Comparison of ENCODE assay signal across 9 cellular contexts in the genomic region with DNA sequence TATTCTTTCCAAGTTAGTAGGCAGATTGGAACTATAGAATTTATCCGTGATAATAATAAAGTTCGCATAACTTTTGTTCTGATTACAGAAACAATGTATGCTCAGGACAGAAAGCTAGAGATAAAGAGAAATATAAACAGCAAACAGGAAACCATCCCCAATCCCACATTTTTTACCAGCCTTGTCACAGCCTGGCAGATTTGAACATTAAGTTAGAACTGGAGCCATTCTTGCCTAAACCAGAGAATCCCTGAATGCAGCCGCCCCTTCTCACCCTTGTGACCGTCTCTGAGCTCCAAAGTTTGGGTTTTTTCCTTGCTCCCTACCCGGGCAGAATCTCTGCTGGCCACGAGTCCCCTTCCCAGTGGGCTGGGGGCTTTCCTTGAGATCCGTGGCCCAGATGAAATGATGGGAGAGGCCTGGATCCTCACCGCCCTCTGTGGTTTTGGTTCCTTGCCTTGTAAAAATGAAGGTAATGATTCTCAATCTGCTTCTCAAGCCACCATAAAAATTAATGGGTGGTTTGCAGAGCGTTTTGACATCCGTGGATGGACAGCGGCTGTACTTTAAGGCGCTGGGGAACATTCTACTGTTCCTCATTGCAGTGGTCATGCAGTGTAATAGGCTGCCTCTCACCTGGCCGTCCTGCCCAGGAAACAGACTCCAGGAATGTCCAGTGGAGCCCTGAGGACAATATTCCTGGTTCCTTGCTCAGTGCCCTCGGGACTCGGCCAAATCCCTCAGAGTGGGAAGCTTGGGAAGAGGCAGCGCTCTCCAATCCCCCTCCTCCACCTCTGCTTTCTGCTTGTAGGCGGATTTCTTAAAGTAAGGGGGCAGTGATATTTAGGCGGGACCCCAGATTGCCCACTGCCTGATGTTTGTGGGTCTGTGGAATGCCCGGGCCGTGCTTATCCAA. TPM values are rescaled to one million over a fixed set of nuclear protein-coding genes. Genes with fewer than 3 reads are reported as not detected.
DNase-seq lines count a peak whose midpoint lies in the region; ATAC-seq, FAIRE-seq and TF ChIP-seq lines count a peak whose summit lies in the region.
"Had no signal": no experiment of that assay in that cellular context is flagged by ENCODE, and none has a peak within 500 bp of the region (broad histone marks: within the 10 kb centered on the region; RNA-seq: fewer than 3 reads in every experiment).

No MANE protein-coding gene starts in this region.

- dilution Hi-C loops in keratinocyte (cut with MboI; ENCODE audit: extremely low pct_ligation_motif_present, low sequenced_read_pairs), result no loop called here

- peaks cover 4% of the 10 kb centered on the region for H3K4me1 Mint-ChIP-seq in activated T-helper 2 cell treated with anti-CD3 and anti-CD28 coated beads, Interferon-gamma antibody, Interleukin-2, Interleukin-4, amounts not matched to agents 10 μg/mL and 5 μg/mL and 100 μg/mL, durations not matched to agents 14 hours and 24 hours and 36 hours (ENCODE audit: low read depth)
- no peaks in the 10 kb centered on the region for H3K4me1 Mint-ChIP-seq in stimulated activated effector memory CD8-positive, alpha-beta T cell treated with anti-CD3 and anti-CD28 coated beads, Interleukin-12 subunit alpha, Interleukin-12 subunit beta, amount 100 ng/mL, for 72 hours

- ATAC-seq in stimulated activated effector memory CD8-positive, alpha-beta T cell treated with anti-CD3 and anti-CD28 coated beads, Interleukin-12 subunit alpha, Interleukin-12 subunit beta, amount 100 ng/mL, for 72 hours, result no peak
- ATAC-seq in GM18520 (IDR thresholded peaks at IDR 0.05; ENCODE audit: unreplicated experiment) (no peak), HG03354 (IDR thresholded peaks at IDR 0.05; ENCODE audit: poor library complexity, severe bottlenecking, unreplicated experiment) (no peak), HG03196 (IDR thresholded peaks at IDR 0.05; ENCODE audit: unreplicated experiment) (no peak)

- peaks cover 73% of the 10 kb centered on the region for H3K4me1 ChIP-seq in keratinocyte (ENCODE audit: control insufficient read depth, extremely low read depth, insufficient read depth, low read length)

- H3K27me3 ChIP-seq in keratinocyte (ENCODE audit: control insufficient read depth, extremely low read depth, insufficient read depth, low read length), result no peaks in the 10 kb centered on the region

- H4K20me1 ChIP-seq in keratinocyte (ENCODE audit: control insufficient read depth, extremely low read depth, insufficient read depth, low read length), result peaks cover 8% of the 10 kb centered on the region

- peak overlapping the region; percentile 78 to 93 (median 88) for H3K4me3 ChIP-seq in keratinocyte (ENCODE audit: control insufficient read depth in 2 of 3, extremely low read depth in 1 of 3, insufficient read depth in 2 of 3, low read depth in 1 of 3, low read length in 3 of 3)

- H3K27ac Mint-ChIP-seq in activated T-helper 2 cell treated with anti-CD3 and anti-CD28 coated beads, Interferon-gamma antibody, Interleukin-2, Interleukin-4, amounts not matched to agents 10 μg/mL and 5 μg/mL and 100 μg/mL, durations not matched to agents 14 hours and 24 hours and 36 hours, result no peak overlapping the region
- no peak overlapping the region for H3K27ac Mint-ChIP-seq in stimulated activated effector memory CD8-positive, alpha-beta T cell treated with anti-CD3 and anti-CD28 coated beads, Interleukin-12 subunit alpha, Interleukin-12 subunit beta, amount 100 ng/mL, for 72 hours

- H3K9me3 ChIP-seq in keratinocyte (ENCODE audit: control insufficient read depth, low read depth, low read length), result no peaks in the 10 kb centered on the region

- H3K4me2 ChIP-seq in keratinocyte (ENCODE audit: control insufficient read depth, extremely low read depth, insufficient read depth, low read depth, low read length), result peak overlapping the region; percentile 100

- H3K9me1 ChIP-seq in keratinocyte (ENCODE audit: control insufficient read depth, extremely low read depth, insufficient read depth, low read length), result peaks cover 7% of the 10 kb centered on the region

- no peaks in the 10 kb centered on the region for H3K9me3 Mint-ChIP-seq in activated T-helper 2 cell treated with anti-CD3 and anti-CD28 coated beads, Interferon-gamma antibody, Interleukin-2, Interleukin-4, amounts not matched to agents 10 μg/mL and 5 μg/mL and 100 μg/mL, durations not matched to agents 14 hours and 24 hours and 36 hours
- no peaks in the 10 kb centered on the region for H3K9me3 Mint-ChIP-seq in stimulated activated effector memory CD8-positive, alpha-beta T cell treated with anti-CD3 and anti-CD28 coated beads, Interleukin-12 subunit alpha, Interleukin-12 subunit beta, amount 100 ng/mL, for 72 hours

- H3K79me2 ChIP-seq in keratinocyte (ENCODE audit: control insufficient read depth, insufficient read depth, low read length), result peaks cover 63% of the 10 kb centered on the region

- peaks cover 0 to 10% of the 10 kb centered on the region in 2 experiments for H3K36me3 ChIP-seq in keratinocyte (ENCODE audit: control insufficient read depth in 2 of 2, extremely low read depth in 1 of 2, insufficient read depth in 2 of 2, low read length in 2 of 2)

- H3K27me3 Mint-ChIP-seq in activated T-helper 2 cell treated with anti-CD3 and anti-CD28 coated beads, Interferon-gamma antibody, Interleukin-2, Interleukin-4, amounts not matched to agents 10 μg/mL and 5 μg/mL and 100 μg/mL, durations not matched to agents 14 hours and 24 hours and 36 hours (ENCODE audit: low read depth), result peaks cover 62% of the 10 kb centered on the region

- H3K27ac ChIP-seq in keratinocyte (ENCODE audit: control insufficient read depth, insufficient read depth, low read length), result peak overlapping the region; percentile 89

- no peaks in the 10 kb centered on the region for H3K36me3 Mint-ChIP-seq in activated T-helper 2 cell treated with anti-CD3 and anti-CD28 coated beads, Interferon-gamma antibody, Interleukin-2, Interleukin-4, amounts not matched to agents 10 μg/mL and 5 μg/mL and 100 μg/mL, durations not matched to agents 14 hours and 24 hours and 36 hours (ENCODE audit: low read depth)
- H3K36me3 Mint-ChIP-seq in stimulated activated effector memory CD8-positive, alpha-beta T cell treated with anti-CD3 and anti-CD28 coated beads, Interleukin-12 subunit alpha, Interleukin-12 subunit beta, amount 100 ng/mL, for 72 hours, result no peaks in the 10 kb centered on the region

- no peak for FAIRE-seq in keratinocyte (lab: Jason Lieb, UNC)
- FAIRE-seq: A204.1 had no signal

- no peak overlapping the region for H2AFZ ChIP-seq in keratinocyte (ENCODE audit: control insufficient read depth, low read length)

- H3K4me3 Mint-ChIP-seq in activated T-helper 2 cell treated with anti-CD3 and anti-CD28 coated beads, Interferon-gamma antibody, Interleukin-2, Interleukin-4, amounts not matched to agents 10 μg/mL and 5 μg/mL and 100 μg/mL, durations not matched to agents 14 hours and 24 hours and 36 hours (ENCODE audit: low read depth), result peak overlapping the region; percentile 55
- peak overlapping the region; percentile 22 for H3K4me3 Mint-ChIP-seq in stimulated activated effector memory CD8-positive, alpha-beta T cell treated with anti-CD3 and anti-CD28 coated beads, Interleukin-12 subunit alpha, Interleukin-12 subunit beta, amount 100 ng/mL, for 72 hours

- H3K9ac ChIP-seq in keratinocyte (ENCODE audit: control insufficient read depth, extremely low read depth, insufficient read depth, low read length), result peak overlapping the region; percentile 93

- intact Hi-C loops in activated T-helper 2 cell treated with anti-CD3 and anti-CD28 coated beads, Interferon-gamma antibody, Interleukin-2, Interleukin-4, amounts not matched to agents 10 μg/mL and 5 μg/mL and 100 μg/mL, durations not matched to agents 14 hours and 24 hours and 36 hours (cut with micrococcal nuclease), result no loop called here

- TF ChIP-seq CTCF in keratinocyte (optimal IDR thresholded peaks at IDR 0.05 in 1 of 3, IDR thresholded peaks at IDR 0.05 in 1 of 3, conservative IDR thresholded peaks at IDR 0.05 in 1 of 3; ENCODE audit: extremely low read depth in 1 of 3, insufficient read depth in 2 of 3, low read length in 3 of 3), result no peak

- DNase-seq in NCI-H1105 treated with DMSO at 0.1 percent for 48 hours (lab: John Stamatoyannopoulos, UW) (peak; percentile 25), NCI-H1105 (lab: John Stamatoyannopoulos, UW) (no peak), keratinocyte (ENCODE audit: low read depth, low spot score) (no peak)
- no peak for DNase-seq in activated T-helper 2 cell treated with anti-CD3 and anti-CD28 coated beads, Interferon-gamma antibody, Interleukin-2, Interleukin-4, amounts not matched to agents 10 μg/mL and 5 μg/mL and 100 μg/mL, durations not matched to agents 14 hours and 24 hours and 36 hours (ENCODE audit: low spot score)
- DNase-seq in stimulated activated effector memory CD8-positive, alpha-beta T cell treated with anti-CD3 and anti-CD28 coated beads, Interleukin-12 subunit alpha, Interleukin-12 subunit beta, amount 100 ng/mL, for 72 hours (ENCODE audit: low spot score in 2 of 2), result no peak

RNA-seq across cellular contexts. Expression of a gene that starts 1.6 kb away (rescaled TPM):
- 0.05 and 0.66 TPM in 2 replicates for total RNA-seq in activated T-helper 2 cell treated with anti-CD3 and anti-CD28 coated beads, Interferon-gamma antibody, Interleukin-2, Interleukin-4, amounts not matched to agents 10 μg/mL and 5 μg/mL and 100 μg/mL, durations not matched to agents 14 hours and 24 hours and 36 hours
- polyA plus RNA-seq in keratinocyte, result 46.4 to 56.4 TPM (median 50.4 TPM) in 3 replicates
- 15.7 TPM for polyA plus RNA-seq in keratinocyte (2011; ENCODE audit: low read depth)
- polyA plus RNA-seq in keratinocyte (2011; cell fraction: cytosol; rRNA removed), result 38.6 and 45.2 TPM in 2 replicates
- 62.3 and 64.3 TPM in 2 replicates for polyA plus RNA-seq in keratinocyte (2011; cell fraction: nucleus; rRNA removed)
- polyA plus RNA-seq in keratinocyte (2012; ENCODE audit: low replicate concordance), result 18.3 and 39.2 TPM in 2 replicates
- 56.4 to 124 TPM (median 78.8 TPM) in 3 replicates for polyA minus RNA-seq in keratinocyte
- 33.4 TPM for polyA minus RNA-seq in keratinocyte (2011; cell fraction: cytosol; rRNA and poly(A)+ RNA removed)
- polyA minus RNA-seq in keratinocyte (2011; cell fraction: nucleus; rRNA and poly(A)+ RNA removed), result 43.1 and 65.2 TPM in 2 replicates
